8 cellular contexts compared by ENCODE assay signal in the genomic region with DNA sequence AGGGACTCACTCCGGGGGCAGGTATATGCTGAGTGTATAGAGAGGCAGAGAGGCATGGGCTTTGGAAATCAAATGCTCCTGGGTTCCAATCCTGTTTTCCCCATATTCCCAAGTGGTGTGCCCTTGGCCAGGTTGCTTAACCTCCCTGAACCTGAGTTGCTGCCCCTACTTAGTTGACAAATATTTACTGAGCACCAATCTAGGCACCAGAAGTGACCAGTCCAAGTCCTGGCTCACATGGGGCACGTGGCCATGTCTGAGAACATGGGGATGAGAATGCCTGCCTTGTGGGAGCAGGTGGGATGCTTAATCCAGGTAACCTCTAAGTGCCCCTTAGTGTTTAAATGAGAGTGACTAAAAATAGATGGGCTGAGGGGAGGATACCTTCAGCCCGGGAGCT. TPM values are rescaled to one million over a fixed set of nuclear protein-coding genes. Genes with fewer than 3 reads are reported as not detected.
DNase-seq lines count a peak whose midpoint lies in the region; ATAC-seq, FAIRE-seq and TF ChIP-seq lines count a peak whose summit lies in the region.

No MANE protein-coding gene starts in this region.

- no peak for ATAC-seq in T-helper 17 cell
- ATAC-seq in psoas muscle, result no peak
- ATAC-seq in GM21576 (IDR thresholded peaks at IDR 0.05; ENCODE audit: unreplicated experiment), result no peak
- no peak for ATAC-seq in GM21737 (IDR thresholded peaks at IDR 0.05; ENCODE audit: unreplicated experiment)

- FAIRE-seq in GM12891 (lab: Jason Lieb, UNC), result peak; percentile 35

- H3K4me1 Mint-ChIP-seq in T-helper 17 cell, result peaks cover 33% of the 10 kb centered on the region

- H3K27ac Mint-ChIP-seq in T-helper 17 cell, result peak overlapping the region; percentile 99

- peak overlapping the region; percentile 92 for H3K4me3 Mint-ChIP-seq in T-helper 17 cell

- TF ChIP-seq POLR2A in GM12891 (IDR thresholded peaks at IDR 0.05; ENCODE audit: low read depth, low read length) (no peak), esophagus squamous epithelium (IDR thresholded peaks at IDR 0.05) (no peak)

- H3K36me3 Mint-ChIP-seq in T-helper 17 cell (ENCODE audit: low read depth), result no peaks in the 10 kb centered on the region

- DNase-seq in GM12891 (ENCODE audit: insufficient read length, low spot score) (no peak), T-helper 17 cell (no peak), esophagus squamous epithelium (lab: John Stamatoyannopoulos, UW) (no peak), psoas muscle (peak in 1 of 2 donors; percentile 38), GM19238 (ENCODE audit: insufficient read length, low spot score) (no peak), A172 (ENCODE audit: low spot score) (no peak)

- H3K27ac ChIP-seq in esophagus squamous epithelium (peak overlapping the region; percentile 62 to 96 (median 88)), psoas muscle (peak overlapping the region; percentile 82)

- H3K27me3 Mint-ChIP-seq in T-helper 17 cell, result no peaks in the 10 kb centered on the region

- H3K36me3 ChIP-seq in esophagus squamous epithelium (peaks cover 3 to 7% (median 6%) of the 10 kb centered on the region in 3 donors), psoas muscle (ENCODE audit: insufficient read depth in 1 of 2, low read depth in 1 of 2) (peaks cover 0 to 31% of the 10 kb centered on the region in 2 donors)

- H3K4me3 ChIP-seq in esophagus squamous epithelium, result peak overlapping the region in 1 of 4 donors; percentile 98
- peak overlapping the region; percentile 96 for H3K4me3 ChIP-seq in psoas muscle

- TF ChIP-seq CTCF in esophagus squamous epithelium (IDR thresholded peaks at IDR 0.05), result no peak
- no peak for TF ChIP-seq CTCF in psoas muscle (IDR thresholded peaks at IDR 0.05)

- 63% methylated on average over 2 to 3 of the region's 3 CpGs for WGBS in esophagus squamous epithelium, 2 donors
- 50 to 53% (median 53%) methylated on average over 3 of the region's 3 CpGs for WGBS in psoas muscle, 3 donors

- H3K27me3 ChIP-seq in esophagus squamous epithelium, result peaks cover 0 to 17% (median 0%) of the 10 kb centered on the region in 4 donors
- H3K27me3 ChIP-seq in psoas muscle (ENCODE audit: insufficient read depth in 3 of 3, low read length in 2 of 3), result no peaks in the 10 kb centered on the region

- H3K4me1 ChIP-seq in esophagus squamous epithelium, result peaks cover 54 to 98% (median 73%) of the 10 kb centered on the region in 3 donors
- peaks cover 52% of the 10 kb centered on the region for H3K4me1 ChIP-seq in psoas muscle

- H3K9me3 ChIP-seq in T-helper 17 cell (ENCODE audit: control insufficient read depth, low read length, poor library complexity, severe bottlenecking) (no peaks in the 10 kb centered on the region), esophagus squamous epithelium (no peaks in the 10 kb centered on the region), psoas muscle (no peaks in the 10 kb centered on the region)

- intact Hi-C loops in esophagus squamous epithelium (cut with DNase I), result no loop called here
- intact Hi-C loops in psoas muscle (cut with DNase I), result no loop called here

TF ChIP-seq in GM12891, 5 proteins besides CTCF, POLR2A, EP300 and RAD21:
- TF ChIP-seq POU2F2 (IDR thresholded peaks at IDR 0.05; ENCODE audit: low read depth, low read length) (0 out of 2 replicates have a peak, but pooled peaks have one; percentile 7), SPI1 (IDR thresholded peaks at IDR 0.05; ENCODE audit: low read depth, low read length) (no peak), POLR2AphosphoS5 (IDR thresholded peaks at IDR 0.05; ENCODE audit: low read depth, low read length) (no peak), TAF1 (IDR thresholded peaks at IDR 0.05; ENCODE audit: low read depth, low read length) (no peak)

RNA-seq across cellular contexts. Expression of gene SOCS3, which starts 4.2 kb away (rescaled TPM):
- polyA plus RNA-seq in GM12891 (2012; ENCODE audit: low read depth, missing spikeins), result 2.0 TPM
- total RNA-seq in T-helper 17 cell (100 to 1,000 TPM; 119 to 197 TPM), esophagus squamous epithelium (10 to 100 TPM in 3 of 4 donors, 1 to 10 TPM in 1; 6.3 to 23.1 (median 17.1) TPM), psoas muscle (10 to 100 TPM in 3 of 4 donors, 1 to 10 TPM in 1; 8.5 to 43.5 (median 23.6) TPM)
- 10 to 100 TPM in 1 of 3 donors, 1 to 10 TPM in 2; 5.3 to 24.4 (median 7.5) TPM for polyA plus RNA-seq in psoas muscle
- 51.0 and 60.2 TPM in 2 replicates for total RNA-seq in A172 (2014; rRNA removed; shearing (Covaris generic))

RNA-seq across cellular contexts. Expression of gene PGS1, which starts 22.7 kb away (rescaled TPM):
- polyA plus RNA-seq in GM12891 (2012; ENCODE audit: low read depth, missing spikeins), result 18.5 TPM
- total RNA-seq in T-helper 17 cell (10 to 100 TPM; 47.5 to 54.9 TPM), esophagus squamous epithelium (10 to 100 TPM; 18.6 to 32.4 (median 23.0) TPM), psoas muscle (10 to 100 TPM; 15.0 to 24.2 (median 20.3) TPM)
- polyA plus RNA-seq in psoas muscle, result 10 to 100 TPM; 10.2 to 16.3 (median 15.5) TPM
- 25.6 and 40.1 TPM in 2 replicates for total RNA-seq in A172 (2014; rRNA removed; shearing (Covaris generic))
